1 cellular context compared by ENCODE assay signal in genomic region chr16:89507834-89508590, GRCh38.
A peak's percentile ranks its signal among the peaks of the same experiment; 100 is the strongest.
TF ChIP-seq lines count a peak whose summit lies in the region.

Gene SPG7, plus strand, starts transcription at chr16:89508403. Its CDS starts 15 bp downstream, at chr16:89508418.

TF ChIP-seq in HepG2, 621 proteins besides CTCF, POLR2A, EP300 and RAD21 (continued from another document and continues in another):
- TF ChIP-seq, protein P1, sequence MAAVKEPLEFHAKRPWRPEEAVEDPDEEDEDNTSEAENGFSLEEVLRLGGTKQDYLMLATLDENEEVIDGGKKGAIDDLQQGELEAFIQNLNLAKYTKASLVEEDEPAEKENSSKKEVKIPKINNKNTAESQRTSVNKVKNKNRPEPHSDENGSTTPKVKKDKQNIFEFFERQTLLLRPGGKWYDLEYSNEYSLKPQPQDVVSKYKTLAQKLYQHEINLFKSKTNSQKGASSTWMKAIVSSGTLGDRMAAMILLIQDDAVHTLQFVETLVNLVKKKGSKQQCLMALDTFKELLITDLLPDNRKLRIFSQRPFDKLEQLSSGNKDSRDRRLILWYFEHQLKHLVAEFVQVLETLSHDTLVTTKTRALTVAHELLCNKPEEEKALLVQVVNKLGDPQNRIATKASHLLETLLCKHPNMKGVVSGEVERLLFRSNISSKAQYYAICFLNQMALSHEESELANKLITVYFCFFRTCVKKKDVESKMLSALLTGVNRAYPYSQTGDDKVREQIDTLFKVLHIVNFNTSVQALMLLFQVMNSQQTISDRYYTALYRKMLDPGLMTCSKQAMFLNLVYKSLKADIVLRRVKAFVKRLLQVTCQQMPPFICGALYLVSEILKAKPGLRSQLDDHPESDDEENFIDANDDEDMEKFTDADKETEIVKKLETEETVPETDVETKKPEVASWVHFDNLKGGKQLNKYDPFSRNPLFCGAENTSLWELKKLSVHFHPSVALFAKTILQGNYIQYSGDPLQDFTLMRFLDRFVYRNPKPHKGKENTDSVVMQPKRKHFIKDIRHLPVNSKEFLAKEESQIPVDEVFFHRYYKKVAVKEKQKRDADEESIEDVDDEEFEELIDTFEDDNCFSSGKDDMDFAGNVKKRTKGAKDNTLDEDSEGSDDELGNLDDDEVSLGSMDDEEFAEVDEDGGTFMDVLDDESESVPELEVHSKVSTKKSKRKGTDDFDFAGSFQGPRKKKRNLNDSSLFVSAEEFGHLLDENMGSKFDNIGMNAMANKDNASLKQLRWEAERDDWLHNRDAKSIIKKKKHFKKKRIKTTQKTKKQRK (IDR thresholded peaks at IDR 0.05; ENCODE audit: low read length): no peak
- TF ChIP-seq KDM5B (CRISPR knock-in tag; IDR thresholded peaks at IDR 0.05; ENCODE audit: borderline replicate concordance) (peak; percentile 95), ZNF251 (CRISPR knock-in tag; IDR thresholded peaks at IDR 0.05) (no peak), ZNF687 (CRISPR knock-in tag; IDR thresholded peaks at IDR 0.05) (peak; percentile 98), ZNF580 (CRISPR knock-in tag; IDR thresholded peaks at IDR 0.05; ENCODE audit: borderline replicate concordance, low read depth) (peak; percentile 94), ARID3A (IDR thresholded peaks at IDR 0.05; ENCODE audit: low read depth, low read length) (no peak), PLRG1 (conservative IDR thresholded peaks at IDR 0.05) (no peak), ZSCAN29 (CRISPR knock-in tag; conservative IDR thresholded peaks at IDR 0.05) (no peak), RELA (CRISPR knock-in tag; IDR thresholded peaks at IDR 0.05) (peak; percentile 49; the same call in 1 of the 2 replicates), ZNF816 (CRISPR knock-in tag; IDR thresholded peaks at IDR 0.05; ENCODE audit: borderline replicate concordance) (peak; percentile 88; the same call in 1 of the 2 replicates), ZNF83 (CRISPR knock-in tag; IDR thresholded peaks at IDR 0.05; ENCODE audit: borderline replicate concordance) (peak; percentile 14; the same call in 1 of the 2 replicates), ZBTB8A (CRISPR knock-in tag; IDR thresholded peaks at IDR 0.05; ENCODE audit: borderline replicate concordance, low read depth) (peak; percentile 54; the same call in 1 of the 2 replicates), ZNF781 (CRISPR knock-in tag; IDR thresholded peaks at IDR 0.05; ENCODE audit: borderline replicate concordance, not compliant biosample characterization) (peak; percentile 51), ZHX2 (IDR thresholded peaks at IDR 0.05; ENCODE audit: low read depth) (no peak), ZHX2 (CRISPR knock-in tag; IDR thresholded peaks at IDR 0.05; ENCODE audit: borderline replicate concordance) (peak; percentile 96; the same call in 1 of the 2 replicates), SOX13 (IDR thresholded peaks at IDR 0.05) (no peak), SOX13 (CRISPR knock-in tag; conservative IDR thresholded peaks at IDR 0.05 in 1 of 2, IDR thresholded peaks at IDR 0.05 in 1 of 2) (peak in 1 of 2 experiments; percentile 32; a peak in 2 of 4 replicates), NR0B2 (CRISPR knock-in tag; IDR thresholded peaks at IDR 0.05) (peak; percentile 80), GMEB1 (CRISPR knock-in tag; IDR thresholded peaks at IDR 0.05; ENCODE audit: borderline replicate concordance) (peak; percentile 79; the same call in 1 of the 2 replicates), ELF3 (CRISPR knock-in tag; IDR thresholded peaks at IDR 0.05) (peak; percentile 49; the same call in 1 of the 2 replicates), PAF1 (CRISPR knock-in tag; IDR thresholded peaks at IDR 0.05) (no peak), BCL6 (CRISPR knock-in tag; IDR thresholded peaks at IDR 0.05) (peak; percentile 60), MED1 (CRISPR knock-in tag; IDR thresholded peaks at IDR 0.05) (peak; percentile 51), ZNF30 (CRISPR knock-in tag; IDR thresholded peaks at IDR 0.05) (peak; percentile 67; the same call in 1 of the 2 replicates), RNF2 (conservative IDR thresholded peaks at IDR 0.05; ENCODE audit: low read depth) (peak; percentile 95), IRF1 (CRISPR knock-in tag; IDR thresholded peaks at IDR 0.05; ENCODE audit: low read depth) (no peak), NR2F1 (CRISPR knock-in tag; IDR thresholded peaks at IDR 0.05) (peak in 1 of 2 experiments; percentile 42; a peak in 1 of 4 replicates)
- TF ChIP-seq, protein P2, sequence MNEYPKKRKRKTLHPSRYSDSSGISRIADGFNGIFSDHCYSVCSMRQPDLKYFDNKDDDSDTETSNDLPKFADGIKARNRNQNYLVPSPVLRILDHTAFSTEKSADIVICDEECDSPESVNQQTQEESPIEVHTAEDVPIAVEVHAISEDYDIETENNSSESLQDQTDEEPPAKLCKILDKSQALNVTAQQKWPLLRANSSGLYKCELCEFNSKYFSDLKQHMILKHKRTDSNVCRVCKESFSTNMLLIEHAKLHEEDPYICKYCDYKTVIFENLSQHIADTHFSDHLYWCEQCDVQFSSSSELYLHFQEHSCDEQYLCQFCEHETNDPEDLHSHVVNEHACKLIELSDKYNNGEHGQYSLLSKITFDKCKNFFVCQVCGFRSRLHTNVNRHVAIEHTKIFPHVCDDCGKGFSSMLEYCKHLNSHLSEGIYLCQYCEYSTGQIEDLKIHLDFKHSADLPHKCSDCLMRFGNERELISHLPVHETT (CRISPR knock-in tag; conservative IDR thresholded peaks at IDR 0.05): peak; percentile 37; the same call in 1 of the 2 replicates
- TF ChIP-seq, protein P3, sequence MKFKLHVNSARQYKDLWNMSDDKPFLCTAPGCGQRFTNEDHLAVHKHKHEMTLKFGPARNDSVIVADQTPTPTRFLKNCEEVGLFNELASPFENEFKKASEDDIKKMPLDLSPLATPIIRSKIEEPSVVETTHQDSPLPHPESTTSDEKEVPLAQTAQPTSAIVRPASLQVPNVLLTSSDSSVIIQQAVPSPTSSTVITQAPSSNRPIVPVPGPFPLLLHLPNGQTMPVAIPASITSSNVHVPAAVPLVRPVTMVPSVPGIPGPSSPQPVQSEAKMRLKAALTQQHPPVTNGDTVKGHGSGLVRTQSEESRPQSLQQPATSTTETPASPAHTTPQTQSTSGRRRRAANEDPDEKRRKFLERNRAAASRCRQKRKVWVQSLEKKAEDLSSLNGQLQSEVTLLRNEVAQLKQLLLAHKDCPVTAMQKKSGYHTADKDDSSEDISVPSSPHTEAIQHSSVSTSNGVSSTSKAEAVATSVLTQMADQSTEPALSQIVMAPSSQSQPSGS (CRISPR knock-in tag; IDR thresholded peaks at IDR 0.05): 0 out of 2 replicates have a peak, but pooled peaks have one; percentile 59
